Comparison of ENCODE assay signal across 18 cellular contexts in genomic region chr5:127648997-127649550, GRCh38. TPM values are rescaled to one million over a fixed set of nuclear protein-coding genes. Genes with fewer than 3 reads are reported as not detected.
DNase-seq lines count a peak whose midpoint lies in the region; ATAC-seq and TF ChIP-seq lines count a peak whose summit lies in the region.
"Had no signal": no experiment of that assay in that cellular context is flagged by ENCODE, and none has a peak within 500 bp of the region (broad histone marks: within the 10 kb centered on the region; RNA-seq: fewer than 3 reads in every experiment).

CTXN3 (plus strand) TSS chr5:127649082; CDS start chr5:127657522, 8,440 bp downstream.

- TF ChIP-seq CTCF in HEK293 (tag by site-specific recombination; IDR thresholded peaks at IDR 0.05) (no peak), epithelial cell of esophagus (IDR thresholded peaks at IDR 0.05; ENCODE audit: insufficient read depth, low read depth, low read length, missing control alignments) (no peak), osteoblast (IDR thresholded peaks at IDR 0.05; ENCODE audit: extremely low read depth, low read depth, low read length) (no peak), mucosa of descending colon (IDR thresholded peaks at IDR 0.05) (no peak)

- H3K27ac ChIP-seq in HEK293 (ENCODE audit: extremely low read depth, low read depth, low read length) (no peak within 1 kb of the TSS; the same call in 1 of the 2 replicates), osteoblast (ENCODE audit: low read depth, low read length) (no peak within 1 kb of the TSS)
- H3K27ac ChIP-seq: BLaER1, coronary artery had no signal

- intact Hi-C loops in mucosa of descending colon (cut with DNase I, micrococcal nuclease), result no loop called here

- DNase-seq in NCI-H2196 treated with DMSO at 0.1 percent for 48 hours (lab: John Stamatoyannopoulos, UW; ENCODE audit: unreplicated experiment) (peak; percentile 46), epithelial cell of esophagus (ENCODE audit: low read depth) (peak; percentile 60), osteoblast (ENCODE audit: insufficient read length, low spot score, missing footprints) (peak; percentile 66), CD1c-positive myeloid dendritic cell (ENCODE audit: extremely low spot score) (no peak), mucosa of descending colon (no peak)
- DNase-seq: activated CD8-positive, alpha-beta memory T cell treated with anti-CD3 and anti-CD28 coated beads for 24 hours; gastrocnemius medialis; left cardiac atrium; NCI-H1694 treated with DMSO at 0.1 percent for 48 hours; posterior cingulate gyrus; RPMI8226; stimulated activated naive CD8-positive, alpha-beta T cell treated with anti-CD3 and anti-CD28 coated beads, Interleukin-15, amount 100 ng/mL, for 72 hours; T1000 had no signal

- no peaks in the 10 kb centered on the region for H3K79me2 ChIP-seq in osteoblast (ENCODE audit: insufficient read depth, low read length)

- no peaks in the 10 kb centered on the region for H3K27me3 ChIP-seq in osteoblast (ENCODE audit: insufficient read depth, low read length)
- H3K27me3 ChIP-seq: BLaER1, gastrocnemius medialis had no signal

- POLR2A ChIA-PET in HEK293 (lab: Yijun Ruan, JAX), result no interaction called here

- no peaks in the 10 kb centered on the region for H4K20me1 ChIP-seq in osteoblast (ENCODE audit: insufficient read depth, low read length)
- H4K20me1 ChIP-seq: BLaER1 had no signal

- no peak within 1 kb of the TSS for H3K4me2 ChIP-seq in osteoblast (ENCODE audit: insufficient read depth, low read length)
- H3K4me2 ChIP-seq: BLaER1 had no signal

- H3K9me3 ChIP-seq in HEK293 (ENCODE audit: control insufficient read depth, insufficient read depth, low read depth, low read length) (no peaks in the 10 kb centered on the region), osteoblast (ENCODE audit: low read depth, low read length) (no peaks in the 10 kb centered on the region), mucosa of descending colon (no peaks in the 10 kb centered on the region)
- H3K9me3 ChIP-seq: BLaER1, gastrocnemius medialis had no signal

- H3K4me3 ChIP-seq in HEK293 (ENCODE audit: low read depth, low read length), result no peak within 1 kb of the TSS
- no peak within 1 kb of the TSS for H3K4me3 ChIP-seq in epithelial cell of esophagus (ENCODE audit: low read length)
- H3K4me3 ChIP-seq in osteoblast (ENCODE audit: insufficient read depth, low read length), result no peak within 1 kb of the TSS
- no peak within 1 kb of the TSS for H3K4me3 ChIP-seq in mucosa of descending colon
- H3K4me3 ChIP-seq: BLaER1, coronary artery, gastrocnemius medialis had no signal

- no peak within 1 kb of the TSS for H2AFZ ChIP-seq in osteoblast (ENCODE audit: low read length)

- H3K36me3 ChIP-seq in HEK293 (ENCODE audit: control insufficient read depth in 2 of 2, insufficient read depth in 1 of 2, low read length in 2 of 2) (no peaks in the 10 kb centered on the region), osteoblast (ENCODE audit: insufficient read depth, low read length) (no peaks in the 10 kb centered on the region), mucosa of descending colon (ENCODE audit: low read depth) (no peaks in the 10 kb centered on the region)
- H3K36me3 ChIP-seq: BLaER1, gastrocnemius medialis had no signal

- H3K4me1 ChIP-seq in HEK293 (ENCODE audit: control insufficient read depth, insufficient read depth, low read length) (peaks cover 29% of the 10 kb centered on the region), osteoblast (ENCODE audit: insufficient read depth, low read length) (no peaks in the 10 kb centered on the region), mucosa of descending colon (ENCODE audit: low read depth) (no peaks in the 10 kb centered on the region)
- H3K4me1 ChIP-seq: BLaER1 had no signal

- CTCF ChIA-PET in HEK293 (lab: Yijun Ruan, JAX), result no interaction called here

- ATAC-seq in mucosa of descending colon, result no peak
- no peak for ATAC-seq in HG02870 (IDR thresholded peaks at IDR 0.05; ENCODE audit: unreplicated experiment)
- ATAC-seq in HG02884 (IDR thresholded peaks at IDR 0.05; ENCODE audit: unreplicated experiment), result no peak
- ATAC-seq: gastrocnemius medialis; stimulated activated naive CD8-positive, alpha-beta T cell treated with anti-CD3 and anti-CD28 coated beads, Interleukin-15, amount 100 ng/mL, for 72 hours had no signal

TF ChIP-seq in HEK293, 187 proteins besides CTCF, POLR2A, EP300 and RAD21 (continues in another document):
- no peak for TF ChIP-seq GLIS2 (tag by site-specific recombination; IDR thresholded peaks at IDR 0.05)
- TF ChIP-seq ZSCAN4 (tag by site-specific recombination; IDR thresholded peaks at IDR 0.05), result no peak
- no peak for TF ChIP-seq ZNF677 (tag by site-specific recombination; IDR thresholded peaks at IDR 0.05)
- peak; percentile 15; the same call in 1 of the 2 replicates for TF ChIP-seq FEZF1 (tag by site-specific recombination; IDR thresholded peaks at IDR 0.05)
- no peak for TF ChIP-seq ZNF132 (tag by site-specific recombination; IDR thresholded peaks at IDR 0.05; ENCODE audit: borderline replicate concordance)
- no peak for TF ChIP-seq ZNF341 (tag by site-specific recombination; IDR thresholded peaks at IDR 0.05; ENCODE audit: low read depth)
- no peak for TF ChIP-seq ZNF366 (tag by site-specific recombination; conservative IDR thresholded peaks at IDR 0.05)
- no peak for TF ChIP-seq ZNF148 (tag by site-specific recombination; IDR thresholded peaks at IDR 0.05; ENCODE audit: borderline replicate concordance)
- TF ChIP-seq KLF7 (tag by site-specific recombination; IDR thresholded peaks at IDR 0.05; ENCODE audit: borderline replicate concordance), result no peak
- TF ChIP-seq ZNF280C (tag by site-specific recombination; IDR thresholded peaks at IDR 0.05), result no peak
- no peak for TF ChIP-seq ZNF514 (tag by site-specific recombination; IDR thresholded peaks at IDR 0.05)
- no peak for TF ChIP-seq ZNF560 (tag by site-specific recombination; IDR thresholded peaks at IDR 0.05; ENCODE audit: borderline replicate concordance)
- no peak for TF ChIP-seq ZNF391 (tag by site-specific recombination; IDR thresholded peaks at IDR 0.05; ENCODE audit: borderline replicate concordance, low read depth)
- TF ChIP-seq ZNF202 (tag by site-specific recombination; IDR thresholded peaks at IDR 0.05; ENCODE audit: borderline replicate concordance), result no peak
- no peak for TF ChIP-seq ZNF626 (tag by site-specific recombination; IDR thresholded peaks at IDR 0.05)
- no peak for TF ChIP-seq RBAK (tag by site-specific recombination; IDR thresholded peaks at IDR 0.05)
- no peak for TF ChIP-seq ZNF704 (tag by site-specific recombination; IDR thresholded peaks at IDR 0.05)
- TF ChIP-seq ZNF585B (tag by site-specific recombination; IDR thresholded peaks at IDR 0.05), result no peak

RNA-seq across cellular contexts. Expression of gene CTXN3, which starts in this region (rescaled TPM):
- total RNA-seq in osteoblast (not detected in 2 replicates), mucosa of descending colon (not detected)
- total RNA-seq: left cardiac atrium had no signal

Comparison
In these comparisons a context has a peak if more than half of its experiments do, and no peak if none do; other contexts are left out.
1. Peak in DNase-seq in osteoblast; RNA of the gene not detected or under 1 TPM.
2. DNase-seq: peak in NCI-H2196 treated with DMSO at 0.1 percent for 48 hours (single experiment) and epithelial cell of esophagus (single experiment); none in CD1c-positive myeloid dendritic cell (single experiment) and mucosa of descending colon (0 of 3).